16 cellular contexts compared by ENCODE assay signal in genomic region chr9:71955300-71955915, GRCh38. TPM values are rescaled to one million over a fixed set of nuclear protein-coding genes. Genes with fewer than 3 reads are reported as not detected.
A peak's percentile ranks its signal among the peaks of the same experiment; 100 is the strongest.
DNase-seq lines count a peak whose midpoint lies in the region; ATAC-seq, FAIRE-seq and TF ChIP-seq lines count a peak whose summit lies in the region.
"Had no signal": no experiment of that assay in that cellular context is flagged by ENCODE, and none has a peak within 500 bp of the region (broad histone marks: within the 10 kb centered on the region; RNA-seq: fewer than 3 reads in every experiment).

No MANE protein-coding gene starts in this region.

- no TSS peak for BruUV-seq in K562 (replicated peaks; lab: Mats Ljungman, UMichigan)

- FAIRE-seq in K562 (lab: Jason Lieb, UNC): no peak

- no peak overlapping the region for H3K9ac ChIP-seq in K562 (ENCODE audit: insufficient read depth in 1 of 2, low read depth in 2 of 2, low read length in 2 of 2)

- CTCF ChIA-PET in K562 (lab: Yijun Ruan, JAX; ENCODE audit: low intra/inter-chr PET ratio): no interaction called here

- DNase-seq in K562 (ENCODE audit: extremely low read depth in 1 of 4, low spot score in 3 of 4) (no peak), iPS-NIHi11 (ENCODE audit: low spot score) (no peak), NCI-H748 treated with DMSO at 0.1 percent for 48 hours (lab: John Stamatoyannopoulos, UW) (no peak)
- DNase-seq: activated CD4-positive, alpha-beta T cell treated with anti-CD3 and anti-CD28 coated beads, Interleukin-2, amount 50 U/mL, for 48 hours; anterior cingulate cortex; heart right ventricle; NCI-H2081; SHP77; stimulated activated CD4-positive, alpha-beta T cell treated with anti-CD3 and anti-CD28 coated beads, Interleukin-15, amount 100 ng/mL, for 24 hours had no signal

- intact Hi-C loops in K562 (cut with micrococcal nuclease): no loop called here

- POLR2A ChIA-PET in K562 (lab: Yijun Ruan, JAX): interaction anchor here (0.6 kb wide), 1 partner anchor 10 kb away, joined by 3 read pairs; no protein-coding TSS in a partner anchor

- no peak overlapping the region for H3K4me3 ChIP-seq in K562
- H3K4me3 ChIP-seq: heart right ventricle, prostate gland, thoracic aorta had no signal

- no peaks in the 10 kb centered on the region for H4K20me1 ChIP-seq in K562 (replicated peaks; ENCODE audit: control insufficient read depth, insufficient read depth, low read length)

- WGBS in K562 (ENCODE audit: insufficient coverage, low coverage, missing lambda C conversion rate): 0% methylated on average over 1 of the region's 1 CpG

- no peak for TF ChIP-seq CTCF in K562 (IDR thresholded peaks at IDR 0.05 in 2 of 3, conservative IDR thresholded peaks at IDR 0.05 in 1 of 3; ENCODE audit: insufficient read depth in 2 of 3, low read depth in 1 of 3, low read length in 3 of 3)

- no peak overlapping the region for H3K4me2 ChIP-seq in K562 (ENCODE audit: insufficient read depth, low read length)

- in situ Hi-C loops in K562 (cut with MboI): no loop called here

- H3K4me1 ChIP-seq in K562 (replicated peaks in 1 of 2; ENCODE audit: control insufficient read depth in 2 of 2, insufficient read depth in 2 of 2, low read length in 2 of 2): no peaks in the 10 kb centered on the region
- H3K4me1 ChIP-seq: prostate gland had no signal

- peak overlapping the region; percentile 29; the same call in 1 of the 3 replicates for H3K27ac ChIP-seq in K562 (ENCODE audit: extremely low read depth, low read depth, low read length)
- H3K27ac ChIP-seq: heart right ventricle, prostate gland, thoracic aorta had no signal

- H3K9me3 ChIP-seq in K562 (replicated peaks; ENCODE audit: control insufficient read depth, insufficient read depth, low read depth, low read length): no peaks in the 10 kb centered on the region
- H3K9me3 ChIP-seq: heart right ventricle, prostate gland, thoracic aorta had no signal

- no peaks in the 10 kb centered on the region for H3K36me3 ChIP-seq in K562 (ENCODE audit: control insufficient read depth, insufficient read depth, low read length)
- H3K36me3 ChIP-seq: prostate gland had no signal

- no peaks in the 10 kb centered on the region for H3K27me3 ChIP-seq in K562 (ENCODE audit: control insufficient read depth in 2 of 2, insufficient read depth in 2 of 2, low read length in 2 of 2)
- H3K27me3 ChIP-seq: heart right ventricle had no signal

- no peak for TF ChIP-seq EP300 in K562 (IDR thresholded peaks at IDR 0.05; ENCODE audit: low read length)

- no peaks in the 10 kb centered on the region for H3K9me1 ChIP-seq in K562 (ENCODE audit: control insufficient read depth, insufficient read depth, low read length)

- no peak overlapping the region for H2AFZ ChIP-seq in K562 (ENCODE audit: low read depth, low read length)

- no peaks in the 10 kb centered on the region for H3K79me2 ChIP-seq in K562 (ENCODE audit: control insufficient read depth, insufficient read depth, low read length)

- TF ChIP-seq POLR2A in K562 (conservative IDR thresholded peaks at IDR 0.05): no peak

- ATAC-seq in GM18511 (IDR thresholded peaks at IDR 0.05; ENCODE audit: unreplicated experiment) (peak; percentile 80), GM19463 (IDR thresholded peaks at IDR 0.05; ENCODE audit: unreplicated experiment) (peak; percentile 85), HG03135 (IDR thresholded peaks at IDR 0.05; ENCODE audit: unreplicated experiment) (peak; percentile 80), K562 (no peak; the same call in 2 of the 3 replicates), HG03378 (IDR thresholded peaks at IDR 0.05; ENCODE audit: unreplicated experiment) (no peak), HG03565 (IDR thresholded peaks at IDR 0.05; ENCODE audit: unreplicated experiment) (no peak)

- TF ChIP-seq RAD21 in K562 (CRISPR knock-in tag; conservative IDR thresholded peaks at IDR 0.05 in 1 of 2, IDR thresholded peaks at IDR 0.05 in 1 of 2): no peak

TF ChIP-seq in K562, 482 proteins besides CTCF, POLR2A, EP300 and RAD21:
- TF ChIP-seq NR2C1 (IDR thresholded peaks at IDR 0.05) (peak; percentile 36; the same call in 1 of the 2 replicates), NR2C1 (tag; IDR thresholded peaks at IDR 0.05) (no peak), SPI1 (IDR thresholded peaks at IDR 0.05; ENCODE audit: borderline replicate concordance, low read depth, low read length) (peak; percentile 84), NCOA4 (IDR thresholded peaks at IDR 0.05; ENCODE audit: partially characterized antibody) (no peak), KDM4B (IDR thresholded peaks at IDR 0.05; ENCODE audit: borderline replicate concordance in 2 of 2, low read depth in 1 of 2) (no peak), FOXM1 (IDR thresholded peaks at IDR 0.05; ENCODE audit: low read depth) (peak; percentile 48; the same call in 1 of the 2 replicates), FOXM1 (CRISPR knock-in tag; IDR thresholded peaks at IDR 0.05; ENCODE audit: low read depth) (no peak), MYBL2 (IDR thresholded peaks at IDR 0.05; ENCODE audit: low read depth) (peak; percentile 49; the same call in 1 of the 2 replicates), MYBL2 (CRISPR knock-in tag; IDR thresholded peaks at IDR 0.05; ENCODE audit: borderline replicate concordance) (no peak), L3MBTL2 (IDR thresholded peaks at IDR 0.05) (peak; percentile 20; the same call in 1 of the 2 replicates), ZNF232 (CRISPR knock-in tag; IDR thresholded peaks at IDR 0.05) (no peak)

RNA-seq across cellular contexts. Expression of gene C9orf85, which starts 44.0 kb away (rescaled TPM):
- total RNA-seq in K562 (2011; cell fraction: chromatin; rRNA removed; ENCODE audit: low replicate concordance): 4.8 and 9.7 TPM in 2 replicates
- total RNA-seq in K562 (2011; cell fraction: nucleolus; rRNA removed): 2.9 and 4.0 TPM in 2 replicates
- total RNA-seq in K562 (2011; cell fraction: nucleoplasm; rRNA removed): 5.4 and 8.1 TPM in 2 replicates
- total RNA-seq in K562 (2014; rRNA removed): 6.9 and 11.8 TPM in 2 replicates
- 14.5 and 16.2 TPM in 2 replicates for total RNA-seq in K562 (2014; rRNA removed; fragmentation: Illumina TruSeq; extraction: Trizol)
- 15.8 and 15.9 TPM in 2 replicates for total RNA-seq in K562 (2015; rRNA removed; fragmentation: Illumina TruSeq; extraction: Trizol)
- total RNA-seq in K562 (2021): 6.7 TPM in 2 replicates
- polyA plus RNA-seq in K562 (2011; rRNA removed): 8.0 and 9.5 TPM in 2 replicates
- polyA plus RNA-seq in K562 (2011; cell fraction: cytosol; rRNA removed): 4.1 and 8.2 TPM in 2 replicates
- 1.6 and 2.3 TPM in 2 replicates for polyA plus RNA-seq in K562 (2011; cell fraction: nucleus; rRNA removed)
- polyA plus RNA-seq in K562 (2012): 10.0 and 10.5 TPM in 2 replicates
- polyA plus RNA-seq in K562 (2014; fragmentation: Illumina TruSeq; extraction: Trizol): 12.7 and 17.6 TPM in 2 replicates
- polyA plus RNA-seq in K562 (2014; fragmentation: Nextera tagmentation; extraction: Ambion mirVana): 10 to 100 TPM; 11.9 to 14.6 TPM
- polyA plus RNA-seq in K562 (2014; rRNA removed): 13.0 and 15.1 TPM in 2 replicates
- 4.1 and 6.7 TPM in 2 replicates for polyA minus RNA-seq in K562 (2011; rRNA and poly(A)+ RNA removed)
- polyA minus RNA-seq in K562 (2011; cell fraction: cytosol; rRNA and poly(A)+ RNA removed): 3.6 and 7.0 TPM in 2 replicates
- polyA minus RNA-seq in K562 (2011; cell fraction: nucleus; rRNA and poly(A)+ RNA removed): 3.1 and 4.9 TPM in 2 replicates

RNA-seq across cellular contexts. Expression of gene ABHD17B, which starts 44.4 kb away (rescaled TPM):
- 9.9 and 14.4 TPM in 2 replicates for total RNA-seq in K562 (2011; cell fraction: chromatin; rRNA removed; ENCODE audit: low replicate concordance)
- total RNA-seq in K562 (2011; cell fraction: nucleolus; rRNA removed): 4.2 and 5.1 TPM in 2 replicates
- total RNA-seq in K562 (2011; cell fraction: nucleoplasm; rRNA removed): 6.3 and 9.3 TPM in 2 replicates
- total RNA-seq in K562 (2014; rRNA removed): 7.6 and 10.1 TPM in 2 replicates
- 13.4 and 13.9 TPM in 2 replicates for total RNA-seq in K562 (2014; rRNA removed; fragmentation: Illumina TruSeq; extraction: Trizol)
- total RNA-seq in K562 (2015; rRNA removed; fragmentation: Illumina TruSeq; extraction: Trizol): 13.2 and 13.5 TPM in 2 replicates
- 11.9 and 14.2 TPM in 2 replicates for total RNA-seq in K562 (2021)
- 12.1 and 12.8 TPM in 2 replicates for polyA plus RNA-seq in K562 (2011; rRNA removed)
- polyA plus RNA-seq in K562 (2011; cell fraction: cytosol; rRNA removed): 6.6 and 10.2 TPM in 2 replicates
- polyA plus RNA-seq in K562 (2011; cell fraction: nucleus; rRNA removed): 3.5 and 5.6 TPM in 2 replicates
- polyA plus RNA-seq in K562 (2012): 6.1 and 7.0 TPM in 2 replicates
- polyA plus RNA-seq in K562 (2014; fragmentation: Illumina TruSeq; extraction: Trizol): 7.8 and 8.6 TPM in 2 replicates
- 1 to 10 TPM; 1.9 to 3.3 TPM for polyA plus RNA-seq in K562 (2014; fragmentation: Nextera tagmentation; extraction: Ambion mirVana)
- 8.8 and 10.4 TPM in 2 replicates for polyA plus RNA-seq in K562 (2014; rRNA removed)
- polyA minus RNA-seq in K562 (2011; rRNA and poly(A)+ RNA removed): 31.1 and 36.0 TPM in 2 replicates
- polyA minus RNA-seq in K562 (2011; cell fraction: cytosol; rRNA and poly(A)+ RNA removed): 8.7 and 10.4 TPM in 2 replicates
- polyA minus RNA-seq in K562 (2011; cell fraction: nucleus; rRNA and poly(A)+ RNA removed): 5.1 and 7.8 TPM in 2 replicates

Comparison
In these comparisons a context has a peak if more than half of its experiments do, and no peak if none do; other contexts are left out.
1. ATAC-seq: peak in GM18511 (single experiment), GM19463 (single experiment) and HG03135 (single experiment); none in K562 (single experiment), HG03378 (single experiment) and HG03565 (single experiment).